Comparison of ENCODE assay signal across 1 cellular context in the genomic region with DNA sequence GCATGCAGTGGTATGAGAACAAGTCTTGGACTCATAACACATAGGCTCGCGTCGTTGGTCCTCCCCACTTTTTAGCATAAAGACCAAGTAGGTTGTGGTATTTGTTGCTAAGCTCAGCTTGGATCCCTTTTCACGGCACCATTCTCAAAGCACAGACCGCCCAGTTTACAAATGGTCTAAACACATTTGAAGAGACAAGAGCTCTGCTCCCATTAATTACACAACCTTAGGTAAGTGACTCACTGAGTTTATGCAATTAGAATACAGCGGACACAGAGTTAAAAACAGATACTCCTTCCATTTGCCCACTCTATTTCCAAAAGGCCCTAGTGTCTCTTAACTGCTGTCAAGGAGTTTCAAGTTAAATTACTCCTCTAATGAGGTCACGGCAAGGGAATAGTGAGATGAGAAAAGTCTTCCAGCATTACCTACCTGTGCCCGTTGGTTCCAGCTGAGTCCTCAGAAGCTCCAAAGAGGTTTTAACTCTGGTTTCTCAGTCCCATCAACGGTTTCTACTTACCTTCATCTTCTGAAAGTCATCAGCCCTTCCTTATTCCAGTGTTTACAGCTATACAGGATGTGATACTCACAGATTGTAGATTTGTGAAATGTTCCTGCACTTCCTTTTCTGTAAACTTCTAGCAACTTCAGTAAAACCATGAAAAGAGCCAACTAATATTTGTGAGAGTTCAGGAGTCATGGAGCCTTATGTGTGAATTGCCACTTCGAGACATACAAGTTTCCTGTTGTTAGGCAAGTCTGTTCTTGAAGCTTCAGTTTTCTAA.
TF ChIP-seq lines count a peak whose summit lies in the region.

A gene with protein sequence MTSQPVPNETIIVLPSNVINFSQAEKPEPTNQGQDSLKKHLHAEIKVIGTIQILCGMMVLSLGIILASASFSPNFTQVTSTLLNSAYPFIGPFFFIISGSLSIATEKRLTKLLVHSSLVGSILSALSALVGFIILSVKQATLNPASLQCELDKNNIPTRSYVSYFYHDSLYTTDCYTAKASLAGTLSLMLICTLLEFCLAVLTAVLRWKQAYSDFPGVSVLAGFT (minus strand): TSS at position 538 of the 785 bp plus-strand sequence. CDS start 1,356 bp downstream, outside the sequence.

TF ChIP-seq in SK-N-SH, 30 proteins besides CTCF, POLR2A, EP300 and RAD21 (continued from another document):
- TF ChIP-seq IRF3 (IDR thresholded peaks at IDR 0.05; ENCODE audit: low read depth, low read length), result no peak
- TF ChIP-seq SMC3 (IDR thresholded peaks at IDR 0.05; ENCODE audit: low read depth, low read length), result no peak
- no peak for TF ChIP-seq RXRA (IDR thresholded peaks at IDR 0.05; ENCODE audit: borderline replicate concordance, low read depth)
- no peak for TF ChIP-seq MAX (IDR thresholded peaks at IDR 0.05; ENCODE audit: low read depth)
- no peak for TF ChIP-seq GABPA (IDR thresholded peaks at IDR 0.05; ENCODE audit: low read depth)
- no peak for TF ChIP-seq REST (IDR thresholded peaks at IDR 0.05; ENCODE audit: low read depth, low read length)
- no peak for TF ChIP-seq ELF1 (IDR thresholded peaks at IDR 0.05)
